ENCODE assay signal across 9 cellular contexts in genomic region chr14:22002860-22003284, GRCh38.
DNase-seq lines count a peak whose midpoint lies in the region; ATAC-seq and TF ChIP-seq lines count a peak whose summit lies in the region.
"Had no signal": no experiment of that assay in that cellular context is flagged by ENCODE, and none has a peak within 500 bp of the region (broad histone marks: within the 10 kb centered on the region; RNA-seq: fewer than 3 reads in every experiment).

No MANE protein-coding gene starts in this region.

- TF ChIP-seq CTCF in IMR-90 (conservative IDR thresholded peaks at IDR 0.05; ENCODE audit: low read depth, low read length) (0 out of 2 replicates have a peak, but pooled peaks have one; percentile 7), WTC11 (IDR thresholded peaks at IDR 0.05) (peak; percentile 58), GM10248 (IDR thresholded peaks at IDR 0.05; ENCODE audit: control extremely low read depth, extremely low read depth, low read depth, missing control alignments) (no peak), uterus (IDR thresholded peaks at IDR 0.05) (no peak)

- intact Hi-C loops in IMR-90 (cut with micrococcal nuclease) = no loop called here
- intact Hi-C loops in uterus (cut with DNase I; ENCODE audit: low total_unique reads) = no loop called here

- peaks cover 14% of the 10 kb centered on the region for H3K27me3 Mint-ChIP-seq in WTC11 (ENCODE audit: low read depth)

- H3K14ac ChIP-seq in IMR-90 (replicated peaks; ENCODE audit: low read depth, low read length) = no peak overlapping the region

- H3K79me1 ChIP-seq in IMR-90 (ENCODE audit: low read depth in 1 of 2, low read length in 2 of 2) = no peaks in the 10 kb centered on the region

- H2BK15ac ChIP-seq in IMR-90 (ENCODE audit: low read depth, low read length) = no peak overlapping the region

- no peak overlapping the region for H3K18ac ChIP-seq in IMR-90 (ENCODE audit: low read depth, low read length)

- no peaks in the 10 kb centered on the region for H3K9me3 ChIP-seq in IMR-90 (ENCODE audit: control insufficient read depth, insufficient read depth, low read length)
- H3K9me3 ChIP-seq in uterus = no peaks in the 10 kb centered on the region
- H3K9me3 ChIP-seq: neutrophil had no signal

- no peak overlapping the region for H4K8ac ChIP-seq in IMR-90 (ENCODE audit: low read depth in 2 of 2, low read length in 2 of 2)

- in situ Hi-C loops in IMR-90 (cut with MboI; ENCODE audit: low sequenced_read_pairs) = no loop called here

- H3K4me1 ChIP-seq in IMR-90 (ENCODE audit: control insufficient read depth, insufficient read depth, low read length) = no peaks in the 10 kb centered on the region
- H3K4me1 ChIP-seq in uterus = no peaks in the 10 kb centered on the region

- H3K56ac ChIP-seq in IMR-90 (ENCODE audit: extremely low read depth, insufficient read depth, low read length) = no peak overlapping the region

- H2AK5ac ChIP-seq in IMR-90 (ENCODE audit: low read depth, low read length) = no peak overlapping the region

- H3K36me3 Mint-ChIP-seq in WTC11 = no peaks in the 10 kb centered on the region

- no peak overlapping the region for H3K27ac ChIP-seq in IMR-90 (ENCODE audit: insufficient read depth, low read length)
- no peak overlapping the region for H3K27ac ChIP-seq in uterus
- H3K27ac ChIP-seq: neutrophil had no signal

- H4K20me1 ChIP-seq in IMR-90 (ENCODE audit: insufficient read depth, low read length) = no peaks in the 10 kb centered on the region

- H3K27me3 ChIP-seq in IMR-90 (ENCODE audit: control insufficient read depth, insufficient read depth, low read length) (no peaks in the 10 kb centered on the region), uterus (no peaks in the 10 kb centered on the region)
- H3K27me3 ChIP-seq: neutrophil had no signal

- H3K4me3 ChIP-seq in IMR-90 (ENCODE audit: insufficient read depth, low read depth, low read length) = no peak overlapping the region
- H3K4me3 ChIP-seq in uterus = no peak overlapping the region

- H3K4me1 Mint-ChIP-seq in WTC11 = no peaks in the 10 kb centered on the region; the same call in 1 of the 2 replicates

- CTCF ChIA-PET in IMR-90 (lab: Yijun Ruan, JAX) (interaction anchor here (0.7 to 1.1 kb wide), 2 partner anchors 13 to 29 kb away, joined by 3 to 4 read pairs; no protein-coding TSS in a partner anchor), WTC11 (lab: Charles Lee) (interaction anchor here (0.5 to 2.9 kb wide), 24 partner anchors 8 to 223 kb away, joined by 3 to 36 read pairs (median 5); no protein-coding TSS in a partner anchor), GM10248 (lab: Yijun Ruan, JAX) (interaction anchor here (0.6 to 2.5 kb wide), 5 partner anchors 11 to 100 kb away, joined by 3 to 16 read pairs (median 4); no protein-coding TSS in a partner anchor)

- no peak overlapping the region for H3K4me3 Mint-ChIP-seq in WTC11

- H3K9me1 ChIP-seq in IMR-90 (ENCODE audit: insufficient read depth, low read length) = no peaks in the 10 kb centered on the region

- H4K91ac ChIP-seq in IMR-90 (ENCODE audit: insufficient read depth, low read depth, low read length) = no peak overlapping the region

- no peak for TF ChIP-seq RAD21 in IMR-90 (IDR thresholded peaks at IDR 0.05; ENCODE audit: low read length)

- no peak overlapping the region for H2AK9ac ChIP-seq in IMR-90 (replicated peaks; ENCODE audit: low read depth, low read length, poor library complexity)

- peaks cover 4% of the 10 kb centered on the region; the same call in 1 of the 2 replicates for H3K9me3 Mint-ChIP-seq in WTC11

- ATAC-seq in IMR-90 (ENCODE audit: low read depth) (no peak), WTC11 (peak; percentile 85), GM21786 (IDR thresholded peaks at IDR 0.05; ENCODE audit: unreplicated experiment) (no peak)

- no peak overlapping the region for H2BK5ac ChIP-seq in IMR-90 (ENCODE audit: low read depth, low read length, poor library complexity, severe bottlenecking)

- dilution Hi-C loops in IMR-90 (cut with HindIII; ENCODE audit: low sequenced_read_pairs, unreplicated experiment) = no loop called here

- H3K27ac Mint-ChIP-seq in WTC11 = no peak overlapping the region

- no peak overlapping the region for H3K4me2 ChIP-seq in IMR-90 (ENCODE audit: low read depth, low read length)

- no CpG with 5 or more reads among the region's 10 CpGs for WGBS in IMR-90 (ENCODE audit: extremely low coverage in 2 of 2, insufficient read length in 1 of 2), 2 experiments

- H4K5ac ChIP-seq in IMR-90 (ENCODE audit: low read depth, low read length) = no peak overlapping the region

- H2AFZ ChIP-seq in IMR-90 (replicated peaks; ENCODE audit: low read length, poor library complexity) = no peak overlapping the region

- no peak overlapping the region for H3K9ac ChIP-seq in IMR-90 (ENCODE audit: low read depth, low read length)

- POLR2A ChIA-PET in IMR-90 (lab: Charles Lee; ENCODE audit: unreplicated experiment) = no interaction called here
- POLR2A ChIA-PET in WTC11 (lab: Charles Lee) = interaction anchor here (0.6 kb wide), 1 partner anchor 178 kb away, joined by 3 read pairs; no protein-coding TSS in a partner anchor
- POLR2A ChIA-PET in GM10248 (lab: Yijun Ruan, JAX) = no interaction called here

- no peak for TF ChIP-seq POLR2A in IMR-90 (IDR thresholded peaks at IDR 0.05; ENCODE audit: low read depth, low read length)
- TF ChIP-seq POLR2A in uterus (IDR thresholded peaks at IDR 0.05) = no peak

- BruUV-seq in IMR-90 (replicated peaks; lab: Mats Ljungman, UMichigan) = no TSS peak

- no peak overlapping the region for H2BK20ac ChIP-seq in IMR-90 (ENCODE audit: low read depth, low read length)

- no peak overlapping the region for H3K4ac ChIP-seq in IMR-90 (ENCODE audit: low read depth, low read length)

- H2BK120ac ChIP-seq in IMR-90 (ENCODE audit: low read depth, low read length) = no peak overlapping the region

- no peaks in the 10 kb centered on the region for H3K36me3 ChIP-seq in IMR-90 (ENCODE audit: control insufficient read depth, insufficient read depth, low read length)
- H3K36me3 ChIP-seq in uterus = no peaks in the 10 kb centered on the region
- H3K36me3 ChIP-seq: neutrophil had no signal

- H3K23ac ChIP-seq in IMR-90 (ENCODE audit: low read depth, low read length) = no peak overlapping the region

- DNase-seq in IMR-90 (no peak), WTC11 (ENCODE audit: low spot score) (peak; percentile 76), GM10248 (ENCODE audit: extremely low spot score) (no peak), uterus (no peak), NCI-H1417 treated with DMSO at 0.1 percent for 48 hours (lab: John Stamatoyannopoulos, UW) (no peak)
- peak; percentile 60 for DNase-seq in central memory CD4-positive, alpha-beta T cell
- peak; percentile 52 to 60 for DNase-seq in stimulated activated CD4-positive, alpha-beta T cell treated with anti-CD3 and anti-CD28 coated beads, Interleukin-1b, Interleukin-23, amount 100 ng/mL, for 4 hours (ENCODE audit: low read depth in 2 of 2)

TF ChIP-seq in IMR-90, 13 proteins besides CTCF, POLR2A, EP300 and RAD21:
- TF ChIP-seq MXI1 (IDR thresholded peaks at IDR 0.05; ENCODE audit: borderline replicate concordance, low read depth, low read length) (no peak), CHD1 (IDR thresholded peaks at IDR 0.05; ENCODE audit: low read depth, low read length) (no peak)

TF ChIP-seq in WTC11, 78 proteins besides CTCF, POLR2A, EP300 and RAD21:
- TF ChIP-seq OVOL2 (CRISPR knock-in tag; IDR thresholded peaks at IDR 0.05; ENCODE audit: borderline replicate concordance) (no peak), ZNF423 (CRISPR knock-in tag; IDR thresholded peaks at IDR 0.05) (peak; percentile 50)

Comparison
In these comparisons a context has a peak if more than half of its experiments do, and no peak if none do; other contexts are left out.
1. DNase-seq: peak in WTC11 (single experiment), central memory CD4-positive, alpha-beta T cell (single experiment) and stimulated activated CD4-positive, alpha-beta T cell treated with anti-CD3 and anti-CD28 coated beads, Interleukin-1b, Interleukin-23, amount 100 ng/mL, for 4 hours (2 of 2); none in IMR-90 (single experiment), GM10248 (single experiment), uterus (0 of 2) and NCI-H1417 treated with DMSO at 0.1 percent for 48 hours (single experiment).
2. CTCF ChIP-seq: peak in IMR-90 (single experiment) and WTC11 (single experiment); none in GM10248 (single experiment) and uterus (0 of 4).